19 cellular contexts compared by ENCODE assay signal in the genomic region with DNA sequence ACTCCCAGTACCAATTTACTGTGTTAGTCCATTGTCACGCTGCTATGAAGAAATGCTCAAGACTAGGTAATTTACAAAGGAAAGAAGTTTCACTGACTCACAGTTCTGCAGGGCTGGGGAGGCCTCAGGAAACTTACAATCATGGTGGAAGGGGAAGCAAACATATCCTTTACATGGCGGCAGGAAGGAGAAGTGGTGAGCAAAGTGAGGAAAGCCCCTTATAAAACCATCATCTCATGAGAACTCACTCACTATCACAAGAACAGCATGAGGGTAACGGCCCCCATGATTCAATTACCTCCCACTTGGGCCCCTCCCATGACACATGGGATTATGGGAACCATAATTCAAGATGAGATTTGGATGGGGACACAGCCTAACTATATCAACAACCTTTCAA.
"Had no signal": no experiment of that assay in that cellular context is flagged by ENCODE, and none has a peak within 500 bp of the region (broad histone marks: within the 10 kb centered on the region; RNA-seq: fewer than 3 reads in every experiment).

No MANE protein-coding gene starts in this region.

- H3K27me3 ChIP-seq: body of pancreas, gastrocnemius medialis, heart right ventricle, neural progenitor cell, transverse colon had no signal

- H3K27me3 Mint-ChIP-seq: activated naive CD4-positive, alpha-beta T cell treated with anti-CD3 and anti-CD28 coated beads, Interleukin-2, amount 10 ng/mL, durations not matched to agents 7 days and 5 days had no signal

- DNase-seq: activated CD4-positive, alpha-beta T cell treated with anti-CD3 and anti-CD28 coated beads, Interleukin-2, amount 50 U/mL, for 48 hours; activated CD8-positive, alpha-beta memory T cell treated with anti-CD3 and anti-CD28 coated beads, Interleukin-2, amount 50 U/mL, for 4 hours; activated naive CD4-positive, alpha-beta T cell treated with anti-CD3 and anti-CD28 coated beads, Interleukin-2, amount 10 ng/mL, durations not matched to agents 7 days and 5 days; amniotic stem cell; body of pancreas; central memory CD4-positive, alpha-beta T cell; effector memory CD4-positive, alpha-beta T cell; gastrocnemius medialis; heart right ventricle; islet precursor cell; stimulated activated CD4-positive, alpha-beta T cell treated with anti-CD3 and anti-CD28 coated beads, Interleukin-4, amount 100 ng/mL, for 24 hours; substantia nigra; transverse colon had no signal

- H3K4me1 Mint-ChIP-seq: activated naive CD4-positive, alpha-beta T cell treated with anti-CD3 and anti-CD28 coated beads, Interleukin-2, amount 10 ng/mL, durations not matched to agents 7 days and 5 days; neural progenitor cell had no signal

- H3K9me3 Mint-ChIP-seq: activated naive CD4-positive, alpha-beta T cell treated with anti-CD3 and anti-CD28 coated beads, Interleukin-2, amount 10 ng/mL, durations not matched to agents 7 days and 5 days; T-helper 1 cell treated with Interleukin-12 subunit alpha and Interleukin-12 subunit beta and Interleukin-4 antibody, amounts not matched to agents 30 μg/mL and 1 μg/mL, for 36 hours had no signal

- H3K36me3 ChIP-seq: neural progenitor cell had no signal

- H3K4me3 ChIP-seq: body of pancreas, coronary artery, gastrocnemius medialis, heart right ventricle, neural progenitor cell, transverse colon had no signal

- ATAC-seq: body of pancreas, gastrocnemius medialis, heart right ventricle, left lobe of liver had no signal

- H3K27ac Mint-ChIP-seq: activated naive CD4-positive, alpha-beta T cell treated with anti-CD3 and anti-CD28 coated beads, Interleukin-2, amount 10 ng/mL, durations not matched to agents 7 days and 5 days; neural progenitor cell; T-helper 1 cell treated with Interleukin-12 subunit alpha and Interleukin-12 subunit beta and Interleukin-4 antibody, amounts not matched to agents 30 μg/mL and 1 μg/mL, for 36 hours had no signal

- H3K4me3 Mint-ChIP-seq: activated naive CD4-positive, alpha-beta T cell treated with anti-CD3 and anti-CD28 coated beads, Interleukin-2, amount 10 ng/mL, durations not matched to agents 7 days and 5 days; neural progenitor cell; T-helper 1 cell treated with Interleukin-12 subunit alpha and Interleukin-12 subunit beta and Interleukin-4 antibody, amounts not matched to agents 30 μg/mL and 1 μg/mL, for 36 hours had no signal

- H3K4me1 ChIP-seq: heart right ventricle, neural progenitor cell, parathyroid adenoma, transverse colon had no signal

- H3K27ac ChIP-seq: body of pancreas, coronary artery, epithelial cell of prostate, neural progenitor cell, parathyroid adenoma, transverse colon had no signal

- H3K9me3 ChIP-seq: body of pancreas, gastrocnemius medialis, heart right ventricle, transverse colon had no signal
